Comparison of ENCODE assay signal across 9 cellular contexts in genomic region chr1:72284084-72284397, GRCh38. TPM values are rescaled to one million over a fixed set of nuclear protein-coding genes. Genes with fewer than 3 reads are reported as not detected.
DNase-seq lines count a peak whose midpoint lies in the region; ATAC-seq and TF ChIP-seq lines count a peak whose summit lies in the region.
"Had no signal": no experiment of that assay in that cellular context is flagged by ENCODE, and none has a peak within 500 bp of the region (broad histone marks: within the 10 kb centered on the region; RNA-seq: fewer than 3 reads in every experiment).

No MANE protein-coding gene starts in this region.

- H3K27me3 ChIP-seq in WERI-Rb-1 (ENCODE audit: insufficient read depth, low read depth, severe bottlenecking) = no peaks in the 10 kb centered on the region
- H3K27me3 ChIP-seq in testis = no peaks in the 10 kb centered on the region
- H3K27me3 ChIP-seq in CD4-positive, alpha-beta T cell (ENCODE audit: control insufficient read depth, insufficient read depth, low read length) = peaks cover 14% of the 10 kb centered on the region

- DNase-seq in NCI-H345 treated with DMSO at 0.1 percent for 48 hours (lab: John Stamatoyannopoulos, UW; ENCODE audit: unreplicated experiment) = peak; percentile 81
- DNase-seq in NCI-H345 (lab: John Stamatoyannopoulos, UW) = no peak
- DNase-seq in WERI-Rb-1 = no peak
- DNase-seq in inferior parietal cortex (ENCODE audit: extremely low spot score) = peak; percentile 66
- DNase-seq in testis = no peak
- no peak for DNase-seq in CD4-positive, alpha-beta T cell
- DNase-seq in activated T-cell treated with anti-CD3 and anti-CD28 coated beads, Interleukin-2, amount 50 U/mL, for 72 hours = no peak
- no peak for DNase-seq in NCI-H1694 (lab: John Stamatoyannopoulos, UW)

- no peaks in the 10 kb centered on the region for H3K9me3 Mint-ChIP-seq in CD4-positive, alpha-beta T cell
- H3K9me3 Mint-ChIP-seq in activated T-cell treated with anti-CD3 and anti-CD28 coated beads, Interleukin-2, amount 50 U/mL, for 72 hours = no peaks in the 10 kb centered on the region
- H3K9me3 Mint-ChIP-seq: stimulated activated naive CD8-positive, alpha-beta T cell treated with anti-CD3 and anti-CD28 coated beads, Interleukin-15, Interleukin-2, amounts not matched to agents 100 ng/mL and 50 ng/mL, for 24 hours had no signal

- TF ChIP-seq POLR2A in testis (IDR thresholded peaks at IDR 0.05) = no peak

- H3K4me3 Mint-ChIP-seq in CD4-positive, alpha-beta T cell = no peak overlapping the region
- H3K4me3 Mint-ChIP-seq in activated T-cell treated with anti-CD3 and anti-CD28 coated beads, Interleukin-2, amount 50 U/mL, for 72 hours = no peak overlapping the region
- H3K4me3 Mint-ChIP-seq: stimulated activated naive CD8-positive, alpha-beta T cell treated with anti-CD3 and anti-CD28 coated beads, Interleukin-15, Interleukin-2, amounts not matched to agents 100 ng/mL and 50 ng/mL, for 24 hours had no signal

- H3K27ac Mint-ChIP-seq in CD4-positive, alpha-beta T cell = no peak overlapping the region
- H3K27ac Mint-ChIP-seq in activated T-cell treated with anti-CD3 and anti-CD28 coated beads, Interleukin-2, amount 50 U/mL, for 72 hours = no peak overlapping the region
- H3K27ac Mint-ChIP-seq: stimulated activated naive CD8-positive, alpha-beta T cell treated with anti-CD3 and anti-CD28 coated beads, Interleukin-15, Interleukin-2, amounts not matched to agents 100 ng/mL and 50 ng/mL, for 24 hours had no signal

- CTCF ChIA-PET in CD4-positive, alpha-beta T cell (lab: Charles Lee) = no interaction called here

- no peaks in the 10 kb centered on the region for H3K36me3 Mint-ChIP-seq in CD4-positive, alpha-beta T cell (ENCODE audit: low read depth)
- peaks cover 0 to 2% of the 10 kb centered on the region in 2 donors for H3K36me3 Mint-ChIP-seq in activated T-cell treated with anti-CD3 and anti-CD28 coated beads, Interleukin-2, amount 50 U/mL, for 72 hours (ENCODE audit: insufficient read depth in 2 of 2)

- TF ChIP-seq CTCF in WERI-Rb-1 (IDR thresholded peaks at IDR 0.05; ENCODE audit: low read depth, low read length) = no peak
- TF ChIP-seq CTCF in testis (IDR thresholded peaks at IDR 0.05) = no peak
- TF ChIP-seq CTCF in CD4-positive, alpha-beta T cell (IDR thresholded peaks at IDR 0.05) = no peak

- 0 to 1% methylated on average over 7 of the region's 7 CpGs for WGBS in testis, 2 donors

- H3K4me3 ChIP-seq in WERI-Rb-1 (ENCODE audit: low read depth, low read length) (peak overlapping the region; percentile 99), testis (peak overlapping the region; percentile 70 to 79)

- intact Hi-C loops in testis (cut with DNase I; ENCODE audit: low total_unique reads) = no loop called here
- intact Hi-C loops in CD4-positive, alpha-beta T cell (cut with DNase I, micrococcal nuclease) = loop anchor here in 1 of 2 experiments (5.0 kb wide), 1 partner anchor 78 kb away; no protein-coding TSS in a partner anchor

- POLR2A ChIA-PET in CD4-positive, alpha-beta T cell (lab: Charles Lee) = no interaction called here

- H3K27ac ChIP-seq in WERI-Rb-1 (peak overlapping the region; percentile 73), testis (peak overlapping the region; percentile 83 to 92)
- no peak overlapping the region for H3K27ac ChIP-seq in CD4-positive, alpha-beta T cell (ENCODE audit: low read depth, low read length)

- no peaks in the 10 kb centered on the region for H3K9me3 ChIP-seq in WERI-Rb-1 (ENCODE audit: severe bottlenecking)
- no peaks in the 10 kb centered on the region for H3K9me3 ChIP-seq in testis
- H3K9me3 ChIP-seq in CD4-positive, alpha-beta T cell (ENCODE audit: control insufficient read depth, low read length) = no peaks in the 10 kb centered on the region

- peaks cover 16% of the 10 kb centered on the region for H3K4me1 Mint-ChIP-seq in CD4-positive, alpha-beta T cell (ENCODE audit: low read depth)
- no peaks in the 10 kb centered on the region for H3K4me1 Mint-ChIP-seq in activated T-cell treated with anti-CD3 and anti-CD28 coated beads, Interleukin-2, amount 50 U/mL, for 72 hours (ENCODE audit: low read depth)

- peaks cover 7% of the 10 kb centered on the region for H3K4me1 ChIP-seq in testis

- peaks cover 17% of the 10 kb centered on the region for H3K27me3 Mint-ChIP-seq in CD4-positive, alpha-beta T cell
- peaks cover 29% of the 10 kb centered on the region for H3K27me3 Mint-ChIP-seq in activated T-cell treated with anti-CD3 and anti-CD28 coated beads, Interleukin-2, amount 50 U/mL, for 72 hours (ENCODE audit: low read depth)

- no peak for ATAC-seq in CD4-positive, alpha-beta T cell (ENCODE audit: poor library complexity)
- ATAC-seq in activated T-cell treated with anti-CD3 and anti-CD28 coated beads, Interleukin-2, amount 50 U/mL, for 72 hours (replicated peaks in 1 of 2) = no peak

- H3K36me3 ChIP-seq in WERI-Rb-1 = no peaks in the 10 kb centered on the region
- H3K36me3 ChIP-seq in testis (ENCODE audit: low read depth, missing control alignments) = no peaks in the 10 kb centered on the region

RNA-seq across cellular contexts. Expression of gene NEGR1, which starts 1.7 kb away (rescaled TPM):
- total RNA-seq in testis = 1 to 10 TPM; 2.9 to 7.6 TPM
- polyA plus RNA-seq in testis (ENCODE audit: insufficient read depth, low read depth, low replicate concordance) = 3.1 TPM
- under 1 TPM; 0.03 TPM for total RNA-seq in CD4-positive, alpha-beta T cell
- under 1 TPM in 1 of 2 donors, not detected in 1; 0.24 TPM for total RNA-seq in activated T-cell treated with anti-CD3 and anti-CD28 coated beads, Interleukin-2, amount 50 U/mL, for 72 hours

Comparison
In these comparisons a context has a peak if more than half of its experiments do, and no peak if none do; other contexts are left out.
1. DNase-seq: peak in NCI-H345 treated with DMSO at 0.1 percent for 48 hours (single experiment) and inferior parietal cortex (single experiment); none in NCI-H345 (single experiment), WERI-Rb-1 (single experiment), testis (single experiment), CD4-positive, alpha-beta T cell (0 of 10), activated T-cell treated with anti-CD3 and anti-CD28 coated beads, Interleukin-2, amount 50 U/mL, for 72 hours (0 of 2) and NCI-H1694 (single experiment).